ENCODE assay signal across 28 cellular contexts in the genomic region with DNA sequence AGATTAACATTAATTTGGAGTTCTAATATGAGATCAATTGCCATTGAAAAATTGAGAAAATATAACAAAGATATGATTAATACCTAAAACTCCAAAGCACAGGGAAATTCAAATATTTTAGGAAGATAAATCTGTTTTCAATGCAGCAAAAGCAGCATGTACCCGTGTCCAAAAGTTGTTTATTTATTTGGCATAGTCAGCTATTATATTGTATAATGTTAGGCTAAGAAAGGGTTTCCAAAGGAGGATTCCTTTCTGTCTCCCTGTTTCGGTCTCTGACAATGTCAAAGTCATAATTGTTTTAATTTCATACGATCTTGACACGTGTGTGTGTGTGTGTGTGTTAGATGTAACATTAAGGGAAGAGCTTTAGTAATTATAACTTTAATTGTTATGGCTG.
"Had no signal": no experiment of that assay in that cellular context is flagged by ENCODE, and none has a peak within 500 bp of the region (broad histone marks: within the 10 kb centered on the region; RNA-seq: fewer than 3 reads in every experiment).

No MANE protein-coding gene starts in this region.

- H3K27me3 ChIP-seq: colonic mucosa, dorsolateral prefrontal cortex, esophagus muscularis mucosa, esophagus squamous epithelium, foreskin keratinocyte, gastrocnemius medialis, gastroesophageal sphincter, heart left ventricle, heart right ventricle had no signal

- H3K27ac ChIP-seq: colonic mucosa, coronary artery, dorsolateral prefrontal cortex, epithelial cell of prostate, esophagus muscularis mucosa, esophagus squamous epithelium, foreskin keratinocyte, gastrocnemius medialis, gastroesophageal sphincter, heart left ventricle, heart right ventricle had no signal

- FAIRE-seq: colon, endometrium, endothelial cell of umbilical vein, frontal cortex had no signal

- H3K36me3 ChIP-seq: colonic mucosa, esophagus muscularis mucosa, esophagus squamous epithelium, gastrocnemius medialis, gastroesophageal sphincter, heart left ventricle, heart right ventricle had no signal

- DNase-seq: colonic mucosa; cortex of kidney; dermis blood vessel endothelial cell; dorsolateral prefrontal cortex; effector CD4-positive, alpha-beta T cell; effector CD8-positive, alpha-beta T cell; effector memory CD4-positive, alpha-beta T cell; effector memory CD8-positive, alpha-beta T cell; endodermal cell; erythroblast; esophagus squamous epithelium; foreskin fibroblast; foreskin keratinocyte; foreskin melanocyte; gastrocnemius medialis; glutamatergic neuron; head of caudate nucleus; heart left ventricle; heart right ventricle had no signal

- ATAC-seq: effector memory CD8-positive, alpha-beta T cell; esophagus mucosa; foreskin keratinocyte; gastrocnemius medialis; gastroesophageal sphincter; heart left ventricle; heart right ventricle had no signal

- H3K4me3 ChIP-seq: colonic mucosa, coronary artery, dorsolateral prefrontal cortex, esophagus muscularis mucosa, esophagus squamous epithelium, gastrocnemius medialis, gastroesophageal sphincter, heart left ventricle, heart right ventricle had no signal

- H3K9me3 ChIP-seq: colonic mucosa, esophagus muscularis mucosa, esophagus squamous epithelium, gastrocnemius medialis, gastroesophageal sphincter, heart left ventricle, heart right ventricle had no signal

- H3K4me1 ChIP-seq: colonic mucosa, esophagus muscularis mucosa, esophagus squamous epithelium, foreskin keratinocyte, gastrocnemius medialis, gastroesophageal sphincter, heart left ventricle, heart right ventricle had no signal
